Comparison of ENCODE assay signal across 1 cellular context in the genomic region with DNA sequence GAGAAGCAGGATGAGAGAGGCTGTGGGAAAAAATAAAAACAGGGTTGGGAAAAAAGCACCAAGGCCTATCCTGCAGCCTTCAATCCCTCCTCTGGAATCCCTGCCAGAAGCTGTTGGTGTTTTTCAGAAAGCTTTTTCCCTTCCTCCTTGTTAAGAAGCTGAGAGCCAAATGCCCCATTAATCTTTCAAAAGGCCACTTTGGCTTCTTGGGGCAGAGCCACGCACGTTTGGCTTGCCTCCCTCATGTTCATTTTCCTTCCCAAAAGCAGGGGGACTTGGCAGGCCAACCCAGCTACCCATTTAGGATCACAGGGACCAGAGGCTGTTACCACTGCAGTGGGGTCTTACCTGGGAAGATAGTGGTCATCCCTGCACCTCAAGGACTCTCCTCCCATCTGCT.
TF ChIP-seq lines count a peak whose summit lies in the region.

No MANE protein-coding gene starts in this region.

TF ChIP-seq in GM23338, 12 proteins besides CTCF, POLR2A, EP300 and RAD21 (continued from another document):
- TF ChIP-seq, protein P1, sequence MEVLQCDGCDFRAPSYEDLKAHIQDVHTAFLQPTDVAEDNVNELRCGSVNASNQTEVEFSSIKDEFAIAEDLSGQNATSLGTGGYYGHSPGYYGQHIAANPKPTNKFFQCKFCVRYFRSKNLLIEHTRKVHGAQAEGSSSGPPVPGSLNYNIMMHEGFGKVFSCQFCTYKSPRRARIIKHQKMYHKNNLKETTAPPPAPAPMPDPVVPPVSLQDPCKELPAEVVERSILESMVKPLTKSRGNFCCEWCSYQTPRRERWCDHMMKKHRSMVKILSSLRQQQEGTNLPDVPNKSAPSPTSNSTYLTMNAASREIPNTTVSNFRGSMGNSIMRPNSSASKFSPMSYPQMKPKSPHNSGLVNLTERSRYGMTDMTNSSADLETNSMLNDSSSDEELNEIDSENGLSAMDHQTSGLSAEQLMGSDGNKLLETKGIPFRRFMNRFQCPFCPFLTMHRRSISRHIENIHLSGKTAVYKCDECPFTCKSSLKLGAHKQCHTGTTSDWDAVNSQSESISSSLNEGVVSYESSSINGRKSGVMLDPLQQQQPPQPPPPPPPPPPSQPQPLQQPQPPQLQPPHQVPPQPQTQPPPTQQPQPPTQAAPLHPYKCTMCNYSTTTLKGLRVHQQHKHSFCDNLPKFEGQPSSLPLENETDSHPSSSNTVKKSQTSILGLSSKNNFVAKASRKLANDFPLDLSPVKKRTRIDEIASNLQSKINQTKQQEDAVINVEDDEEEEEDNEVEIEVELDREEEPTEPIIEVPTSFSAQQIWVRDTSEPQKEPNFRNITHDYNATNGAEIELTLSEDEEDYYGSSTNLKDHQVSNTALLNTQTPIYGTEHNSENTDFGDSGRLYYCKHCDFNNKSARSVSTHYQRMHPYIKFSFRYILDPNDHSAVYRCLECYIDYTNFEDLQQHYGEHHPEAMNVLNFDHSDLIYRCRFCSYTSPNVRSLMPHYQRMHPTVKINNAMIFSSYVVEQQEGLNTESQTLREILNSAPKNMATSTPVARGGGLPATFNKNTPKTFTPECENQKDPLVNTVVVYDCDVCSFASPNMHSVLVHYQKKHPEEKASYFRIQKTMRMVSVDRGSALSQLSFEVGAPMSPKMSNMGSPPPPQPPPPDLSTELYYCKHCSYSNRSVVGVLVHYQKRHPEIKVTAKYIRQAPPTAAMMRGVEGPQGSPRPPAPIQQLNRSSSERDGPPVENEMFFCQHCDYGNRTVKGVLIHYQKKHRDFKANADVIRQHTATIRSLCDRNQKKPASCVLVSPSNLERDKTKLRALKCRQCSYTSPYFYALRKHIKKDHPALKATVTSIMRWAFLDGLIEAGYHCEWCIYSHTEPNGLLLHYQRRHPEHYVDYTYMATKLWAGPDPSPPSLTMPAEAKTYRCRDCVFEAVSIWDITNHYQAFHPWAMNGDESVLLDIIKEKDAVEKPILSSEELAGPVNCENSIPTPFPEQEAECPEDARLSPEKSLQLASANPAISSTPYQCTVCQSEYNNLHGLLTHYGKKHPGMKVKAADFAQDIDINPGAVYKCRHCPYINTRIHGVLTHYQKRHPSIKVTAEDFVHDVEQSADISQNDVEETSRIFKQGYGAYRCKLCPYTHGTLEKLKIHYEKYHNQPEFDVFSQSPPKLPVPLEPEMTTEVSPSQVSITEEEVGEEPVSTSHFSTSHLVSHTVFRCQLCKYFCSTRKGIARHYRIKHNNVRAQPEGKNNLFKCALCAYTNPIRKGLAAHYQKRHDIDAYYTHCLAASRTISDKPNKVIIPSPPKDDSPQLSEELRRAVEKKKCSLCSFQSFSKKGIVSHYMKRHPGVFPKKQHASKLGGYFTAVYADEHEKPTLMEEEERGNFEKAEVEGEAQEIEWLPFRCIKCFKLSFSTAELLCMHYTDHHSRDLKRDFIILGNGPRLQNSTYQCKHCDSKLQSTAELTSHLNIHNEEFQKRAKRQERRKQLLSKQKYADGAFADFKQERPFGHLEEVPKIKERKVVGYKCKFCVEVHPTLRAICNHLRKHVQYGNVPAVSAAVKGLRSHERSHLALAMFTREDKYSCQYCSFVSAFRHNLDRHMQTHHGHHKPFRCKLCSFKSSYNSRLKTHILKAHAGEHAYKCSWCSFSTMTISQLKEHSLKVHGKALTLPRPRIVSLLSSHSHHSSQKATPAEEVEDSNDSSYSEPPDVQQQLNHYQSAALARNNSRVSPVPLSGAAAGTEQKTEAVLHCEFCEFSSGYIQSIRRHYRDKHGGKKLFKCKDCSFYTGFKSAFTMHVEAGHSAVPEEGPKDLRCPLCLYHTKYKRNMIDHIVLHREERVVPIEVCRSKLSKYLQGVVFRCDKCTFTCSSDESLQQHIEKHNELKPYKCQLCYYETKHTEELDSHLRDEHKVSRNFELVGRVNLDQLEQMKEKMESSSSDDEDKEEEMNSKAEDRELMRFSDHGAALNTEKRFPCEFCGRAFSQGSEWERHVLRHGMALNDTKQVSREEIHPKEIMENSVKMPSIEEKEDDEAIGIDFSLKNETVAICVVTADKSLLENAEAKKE (CRISPR knock-in tag; IDR thresholded peaks at IDR 0.05), result no peak
- TF ChIP-seq CREB1 (CRISPR knock-in tag; IDR thresholded peaks at IDR 0.05; ENCODE audit: low read depth), result no peak
